20 cellular contexts compared by ENCODE assay signal in the genomic region with DNA sequence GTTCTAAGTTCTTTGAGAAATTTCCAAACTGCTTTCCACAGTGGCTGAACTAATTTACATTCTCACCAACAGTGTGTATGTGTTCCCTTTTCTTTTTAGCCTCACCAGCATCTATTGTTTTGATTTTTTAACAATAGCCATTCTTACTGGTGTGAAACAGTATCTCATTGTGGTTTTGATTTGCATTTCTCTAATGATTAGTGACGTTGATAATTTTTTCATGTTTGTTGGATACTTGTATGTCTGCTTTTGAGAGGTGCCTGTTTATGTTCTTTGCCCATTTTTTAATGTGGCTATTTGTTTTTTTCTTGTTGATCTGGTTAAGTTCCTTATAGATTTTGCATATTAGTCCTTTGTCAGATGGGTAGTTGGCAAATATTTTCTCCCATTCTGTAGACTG.
"Had no signal": no experiment of that assay in that cellular context is flagged by ENCODE, and none has a peak within 500 bp of the region (broad histone marks: within the 10 kb centered on the region; RNA-seq: fewer than 3 reads in every experiment).

No MANE protein-coding gene starts in this region.

- H3K4me3 ChIP-seq: colonic mucosa, heart right ventricle, left ventricle myocardium inferior, lower lobe of right lung, psoas muscle, spleen had no signal

- H3K27me3 ChIP-seq: colonic mucosa, heart right ventricle, spleen had no signal

- DNase-seq: cerebellar nuclear complex; colonic mucosa; dermis blood vessel endothelial cell; effector CD8-positive, alpha-beta T cell; foreskin melanocyte; heart right ventricle; islet precursor cell; left ventricle myocardium inferior; lower lobe of right lung; mesenchymal stem cell; naive B cell; occipital lobe; psoas muscle; spleen; stimulated activated CD4-positive, alpha-beta T cell treated with anti-CD3 and anti-CD28 coated beads, Interleukin-15, amount 100 ng/mL, for 24 hours; stimulated activated CD4-positive, alpha-beta T cell treated with anti-CD3 and anti-CD28 coated beads, Interleukin-1b, Interleukin-23, amount 100 ng/mL, for 48 hours; stimulated activated CD4-positive, alpha-beta T cell treated with anti-CD3 and anti-CD28 coated beads, Interleukin-4, amount 100 ng/mL, for 24 hours had no signal

- H3K27ac ChIP-seq: colonic mucosa, heart right ventricle, left ventricle myocardium inferior, lower lobe of right lung, parathyroid adenoma, psoas muscle, spleen had no signal

- ATAC-seq: heart right ventricle; lower lobe of right lung; psoas muscle; sciatic nerve; stimulated activated memory B cell treated with anti-CD40 and anti-IgM and Interleukin-4, amounts not matched to agents 10 μg/mL and 1 μg/mL and 100 μg/mL, for 72 hours had no signal
